In the genomic region with DNA sequence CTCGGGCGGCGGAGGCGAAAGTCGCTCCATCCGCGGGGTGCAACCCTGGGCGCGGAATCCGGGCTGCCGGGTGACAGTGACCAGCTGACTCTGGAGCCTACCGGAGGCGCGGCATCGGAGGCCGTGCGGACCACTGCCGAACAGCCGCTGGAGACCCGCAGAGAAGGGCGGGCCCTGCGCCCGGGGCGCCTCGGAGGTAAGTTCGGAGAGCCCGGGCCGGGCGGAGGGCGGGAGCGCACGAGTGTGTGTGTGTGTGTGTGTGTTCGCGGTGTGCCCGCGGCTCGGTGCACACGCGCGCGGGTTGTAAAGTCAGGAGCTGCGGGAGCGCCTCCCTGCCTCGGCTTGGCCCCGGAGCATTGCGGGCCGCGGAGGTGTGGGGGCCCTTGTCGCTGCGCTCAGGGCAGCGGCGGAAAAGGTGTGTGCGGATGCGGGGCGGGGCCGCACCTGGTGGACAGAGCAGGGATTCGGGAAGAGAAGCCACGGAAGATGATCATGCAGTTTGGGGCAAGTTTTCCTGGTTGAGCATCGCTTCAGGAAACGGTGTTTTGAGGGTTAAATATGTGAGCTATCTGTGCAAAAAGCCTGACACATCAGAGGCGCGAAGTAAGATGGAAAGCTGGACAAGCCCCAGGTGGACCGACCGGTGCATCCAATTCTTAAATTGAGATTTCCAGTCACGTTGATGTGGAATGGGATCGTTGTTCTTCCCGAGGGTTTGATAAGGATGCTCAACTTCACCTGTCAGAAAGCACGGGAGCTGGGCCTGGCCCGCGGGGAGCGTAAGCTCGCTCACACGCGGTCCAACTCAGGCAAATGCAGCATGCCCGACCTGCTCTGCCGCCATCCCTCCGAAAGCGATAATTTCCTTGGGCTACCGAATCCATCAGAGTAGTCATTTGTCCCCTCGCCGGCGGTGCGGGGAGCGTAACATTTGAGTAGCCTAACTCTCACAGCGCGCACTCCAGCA, we compare ENCODE assay signal across 8 cellular contexts. TPM values are rescaled to one million over a fixed set of nuclear protein-coding genes. Genes with fewer than 3 reads are reported as not detected.
A peak's percentile ranks its signal among the peaks of the same experiment; 100 is the strongest.
DNase-seq lines count a peak whose midpoint lies in the region; ATAC-seq and TF ChIP-seq lines count a peak whose summit lies in the region.

No MANE protein-coding gene starts in this region.

- peak overlapping the region; percentile 76 for H2AFZ ChIP-seq in GM23338

- H3K9me3 Mint-ChIP-seq in GM23338 (no peaks in the 10 kb centered on the region), glutamatergic neuron (ENCODE audit: unreplicated experiment) (no peaks in the 10 kb centered on the region)

- no peaks in the 10 kb centered on the region for H3K79me2 ChIP-seq in GM23338 (replicated peaks; ENCODE audit: insufficient read depth)

- peak overlapping the region; percentile 72 for H3K4me3 Mint-ChIP-seq in GM23338
- peak overlapping the region; percentile 85 for H3K4me3 Mint-ChIP-seq in glutamatergic neuron (ENCODE audit: unreplicated experiment)

- H3K27me3 Mint-ChIP-seq in GM23338 (ENCODE audit: insufficient read depth, low read depth, poor library complexity) (peaks cover 48% of the 10 kb centered on the region), glutamatergic neuron (ENCODE audit: unreplicated experiment) (peaks cover 10% of the 10 kb centered on the region)

- H3K27ac ChIP-seq in GM23338 (ENCODE audit: low read depth) (no peak overlapping the region), VCaP (peak overlapping the region; percentile 36; the same call in 1 of the 2 replicates)

- peaks cover 73% of the 10 kb centered on the region for H3K27me3 ChIP-seq in GM23338 (ENCODE audit: insufficient read depth)

- DNase-seq in GM23338 (ENCODE audit: low spot score) (peak; percentile 75), glutamatergic neuron (peak; percentile 65), retinal pigment epithelial cell (ENCODE audit: low read depth) (no peak), NCI-H510A (lab: John Stamatoyannopoulos, UW) (no peak), NOMO-1 treated with dmso at 0.1 percent for 144 hours (lab: John Stamatoyannopoulos, UW; ENCODE audit: unreplicated experiment) (no peak)

- H3K4me1 Mint-ChIP-seq in GM23338, result peaks cover 37% of the 10 kb centered on the region
- peaks cover 4% of the 10 kb centered on the region for H3K4me1 Mint-ChIP-seq in glutamatergic neuron (ENCODE audit: low read depth, unreplicated experiment)

- H3K27ac Mint-ChIP-seq in GM23338, result no peak overlapping the region
- H3K27ac Mint-ChIP-seq in glutamatergic neuron (ENCODE audit: unreplicated experiment), result peak overlapping the region; percentile 17

- H3K9me2 ChIP-seq in GM23338 (ENCODE audit: insufficient read depth), result no peaks in the 10 kb centered on the region

- H3K4me3 ChIP-seq in GM23338 (peak overlapping the region; percentile 73), retinal pigment epithelial cell (ENCODE audit: low read length) (peak overlapping the region; percentile 55)

- ATAC-seq in GM23338, result peak; percentile 71
- ATAC-seq in HG03175 (IDR thresholded peaks at IDR 0.05; ENCODE audit: unreplicated experiment), result no peak
- no peak for ATAC-seq in HG03108 (IDR thresholded peaks at IDR 0.05; ENCODE audit: unreplicated experiment)

- H4K20me1 ChIP-seq in GM23338 (replicated peaks; ENCODE audit: insufficient read depth), result no peaks in the 10 kb centered on the region

- H3F3A ChIP-seq in GM23338 (replicated peaks; ENCODE audit: low read depth), result peaks cover 3% of the 10 kb centered on the region; the same call in 1 of the 2 replicates

- H3K4me1 ChIP-seq in GM23338 (ENCODE audit: insufficient read depth), result peaks cover 31% of the 10 kb centered on the region

- H3K36me3 Mint-ChIP-seq in GM23338 (ENCODE audit: low read depth), result no peaks in the 10 kb centered on the region
- H3K36me3 Mint-ChIP-seq in glutamatergic neuron (ENCODE audit: unreplicated experiment), result no peaks in the 10 kb centered on the region

- TF ChIP-seq CTCF in GM23338 (conservative IDR thresholded peaks at IDR 0.05; ENCODE audit: low read depth in 2 of 2), result no peak
- peak; percentile 56 for TF ChIP-seq CTCF in VCaP (conservative IDR thresholded peaks at IDR 0.05)
- TF ChIP-seq CTCF in glutamatergic neuron (IDR thresholded peaks at IDR 0.05; ENCODE audit: partially characterized antibody, unreplicated experiment), result no peak
- TF ChIP-seq CTCF in retinal pigment epithelial cell (conservative IDR thresholded peaks at IDR 0.05; ENCODE audit: low read depth, low read length), result no peak

- no peaks in the 10 kb centered on the region for H3K36me3 ChIP-seq in GM23338 (ENCODE audit: insufficient read depth)

- peak overlapping the region; percentile 90 for H3K4me2 ChIP-seq in GM23338

TF ChIP-seq in GM23338, 12 proteins besides CTCF, POLR2A, EP300 and RAD21:
- no peak for TF ChIP-seq STAT1 (IDR thresholded peaks at IDR 0.05; ENCODE audit: unreplicated experiment)
- TF ChIP-seq, protein P1, sequence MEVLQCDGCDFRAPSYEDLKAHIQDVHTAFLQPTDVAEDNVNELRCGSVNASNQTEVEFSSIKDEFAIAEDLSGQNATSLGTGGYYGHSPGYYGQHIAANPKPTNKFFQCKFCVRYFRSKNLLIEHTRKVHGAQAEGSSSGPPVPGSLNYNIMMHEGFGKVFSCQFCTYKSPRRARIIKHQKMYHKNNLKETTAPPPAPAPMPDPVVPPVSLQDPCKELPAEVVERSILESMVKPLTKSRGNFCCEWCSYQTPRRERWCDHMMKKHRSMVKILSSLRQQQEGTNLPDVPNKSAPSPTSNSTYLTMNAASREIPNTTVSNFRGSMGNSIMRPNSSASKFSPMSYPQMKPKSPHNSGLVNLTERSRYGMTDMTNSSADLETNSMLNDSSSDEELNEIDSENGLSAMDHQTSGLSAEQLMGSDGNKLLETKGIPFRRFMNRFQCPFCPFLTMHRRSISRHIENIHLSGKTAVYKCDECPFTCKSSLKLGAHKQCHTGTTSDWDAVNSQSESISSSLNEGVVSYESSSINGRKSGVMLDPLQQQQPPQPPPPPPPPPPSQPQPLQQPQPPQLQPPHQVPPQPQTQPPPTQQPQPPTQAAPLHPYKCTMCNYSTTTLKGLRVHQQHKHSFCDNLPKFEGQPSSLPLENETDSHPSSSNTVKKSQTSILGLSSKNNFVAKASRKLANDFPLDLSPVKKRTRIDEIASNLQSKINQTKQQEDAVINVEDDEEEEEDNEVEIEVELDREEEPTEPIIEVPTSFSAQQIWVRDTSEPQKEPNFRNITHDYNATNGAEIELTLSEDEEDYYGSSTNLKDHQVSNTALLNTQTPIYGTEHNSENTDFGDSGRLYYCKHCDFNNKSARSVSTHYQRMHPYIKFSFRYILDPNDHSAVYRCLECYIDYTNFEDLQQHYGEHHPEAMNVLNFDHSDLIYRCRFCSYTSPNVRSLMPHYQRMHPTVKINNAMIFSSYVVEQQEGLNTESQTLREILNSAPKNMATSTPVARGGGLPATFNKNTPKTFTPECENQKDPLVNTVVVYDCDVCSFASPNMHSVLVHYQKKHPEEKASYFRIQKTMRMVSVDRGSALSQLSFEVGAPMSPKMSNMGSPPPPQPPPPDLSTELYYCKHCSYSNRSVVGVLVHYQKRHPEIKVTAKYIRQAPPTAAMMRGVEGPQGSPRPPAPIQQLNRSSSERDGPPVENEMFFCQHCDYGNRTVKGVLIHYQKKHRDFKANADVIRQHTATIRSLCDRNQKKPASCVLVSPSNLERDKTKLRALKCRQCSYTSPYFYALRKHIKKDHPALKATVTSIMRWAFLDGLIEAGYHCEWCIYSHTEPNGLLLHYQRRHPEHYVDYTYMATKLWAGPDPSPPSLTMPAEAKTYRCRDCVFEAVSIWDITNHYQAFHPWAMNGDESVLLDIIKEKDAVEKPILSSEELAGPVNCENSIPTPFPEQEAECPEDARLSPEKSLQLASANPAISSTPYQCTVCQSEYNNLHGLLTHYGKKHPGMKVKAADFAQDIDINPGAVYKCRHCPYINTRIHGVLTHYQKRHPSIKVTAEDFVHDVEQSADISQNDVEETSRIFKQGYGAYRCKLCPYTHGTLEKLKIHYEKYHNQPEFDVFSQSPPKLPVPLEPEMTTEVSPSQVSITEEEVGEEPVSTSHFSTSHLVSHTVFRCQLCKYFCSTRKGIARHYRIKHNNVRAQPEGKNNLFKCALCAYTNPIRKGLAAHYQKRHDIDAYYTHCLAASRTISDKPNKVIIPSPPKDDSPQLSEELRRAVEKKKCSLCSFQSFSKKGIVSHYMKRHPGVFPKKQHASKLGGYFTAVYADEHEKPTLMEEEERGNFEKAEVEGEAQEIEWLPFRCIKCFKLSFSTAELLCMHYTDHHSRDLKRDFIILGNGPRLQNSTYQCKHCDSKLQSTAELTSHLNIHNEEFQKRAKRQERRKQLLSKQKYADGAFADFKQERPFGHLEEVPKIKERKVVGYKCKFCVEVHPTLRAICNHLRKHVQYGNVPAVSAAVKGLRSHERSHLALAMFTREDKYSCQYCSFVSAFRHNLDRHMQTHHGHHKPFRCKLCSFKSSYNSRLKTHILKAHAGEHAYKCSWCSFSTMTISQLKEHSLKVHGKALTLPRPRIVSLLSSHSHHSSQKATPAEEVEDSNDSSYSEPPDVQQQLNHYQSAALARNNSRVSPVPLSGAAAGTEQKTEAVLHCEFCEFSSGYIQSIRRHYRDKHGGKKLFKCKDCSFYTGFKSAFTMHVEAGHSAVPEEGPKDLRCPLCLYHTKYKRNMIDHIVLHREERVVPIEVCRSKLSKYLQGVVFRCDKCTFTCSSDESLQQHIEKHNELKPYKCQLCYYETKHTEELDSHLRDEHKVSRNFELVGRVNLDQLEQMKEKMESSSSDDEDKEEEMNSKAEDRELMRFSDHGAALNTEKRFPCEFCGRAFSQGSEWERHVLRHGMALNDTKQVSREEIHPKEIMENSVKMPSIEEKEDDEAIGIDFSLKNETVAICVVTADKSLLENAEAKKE (CRISPR knock-in tag; IDR thresholded peaks at IDR 0.05), result no peak
- TF ChIP-seq EZH2 (IDR thresholded peaks at IDR 0.05; ENCODE audit: low read depth, unreplicated experiment), result peak; percentile 64

RNA-seq across cellular contexts. Expression of a gene that starts 0.5 kb away (rescaled TPM):
- total RNA-seq in GM23338 (2014; rRNA removed; shearing (Covaris generic)), result 1.4 and 1.7 TPM in 2 replicates
- polyA plus RNA-seq in GM23338 (2016; fragmentation: Nextera tagmentation; extraction: Ambion mirVana), result 0.28 and 0.32 TPM in 2 replicates
- total RNA-seq in glutamatergic neuron (ENCODE audit: unreplicated experiment), result 8.5 TPM

Comparison
In these comparisons a context has a peak if more than half of its experiments do, and no peak if none do; other contexts are left out.
1. DNase-seq: peak in GM23338 (single experiment) and glutamatergic neuron (single experiment); none in retinal pigment epithelial cell (single experiment), NCI-H510A (single experiment) and NOMO-1 treated with dmso at 0.1 percent for 144 hours (single experiment).